18 cellular contexts compared by ENCODE assay signal in genomic region chr14:73818821-73819220, GRCh38.
"Had no signal": no experiment of that assay in that cellular context is flagged by ENCODE, and none has a peak within 500 bp of the region (broad histone marks: within the 10 kb centered on the region; RNA-seq: fewer than 3 reads in every experiment).

No MANE protein-coding gene starts in this region.

- H3K4me1 ChIP-seq: colonic mucosa, foreskin keratinocyte, lower lobe of right lung, psoas muscle, uterus had no signal

- DNase-seq: colonic mucosa; dermis blood vessel endothelial cell; erythroblast; foreskin keratinocyte; hippocampal formation; lower lobe of right lung; mesenchymal stem cell; naive B cell; nephron progenitor cell; psoas muscle; retina; small intestine; stimulated activated CD4-positive, alpha-beta T cell treated with anti-CD3 and anti-CD28 coated beads, Interleukin-2, amount 100 ng/mL, for 48 hours; stimulated activated naive CD4-positive, alpha-beta T cell treated with Interleukin-2 at 50 U/mL for 16 hours; trophoblast cell; uterus had no signal

- H3K9me3 Mint-ChIP-seq: naive B cell had no signal

- H3K36me3 Mint-ChIP-seq: naive B cell had no signal

- FAIRE-seq: small intestine had no signal

- ATAC-seq: foreskin keratinocyte, left lobe of liver, lower lobe of right lung, psoas muscle had no signal

- H3K27me3 ChIP-seq: colonic mucosa, foreskin keratinocyte, neutrophil, uterus had no signal

- H3K9me3 ChIP-seq: colonic mucosa, lower lobe of right lung, neutrophil, psoas muscle, uterus had no signal

- H3K4me3 Mint-ChIP-seq: naive B cell, nephron progenitor cell had no signal

- H3K36me3 ChIP-seq: colonic mucosa, lower lobe of right lung, neutrophil, uterus had no signal

- H3K27ac ChIP-seq: colonic mucosa, foreskin keratinocyte, lower lobe of right lung, neutrophil, psoas muscle, uterus had no signal

- H3K4me3 ChIP-seq: colonic mucosa, lower lobe of right lung, psoas muscle, uterus had no signal

- H3K27ac Mint-ChIP-seq: naive B cell, nephron progenitor cell had no signal
